In genomic region chr4:24799196-24799543, GRCh38 we compare ENCODE assay signal across 22 cellular contexts. TPM values are rescaled to one million over a fixed set of nuclear protein-coding genes. Genes with fewer than 3 reads are reported as not detected.
"Had no signal": no experiment of that assay in that cellular context is flagged by ENCODE, and none has a peak within 500 bp of the region (broad histone marks: within the 10 kb centered on the region; RNA-seq: fewer than 3 reads in every experiment).

No MANE protein-coding gene starts in this region.

- H3K4me3 ChIP-seq: hepatocyte had no signal

- H3K4me1 ChIP-seq: foreskin keratinocyte had no signal

- H3K27ac Mint-ChIP-seq: naive thymus-derived CD4-positive, alpha-beta T cell; stimulated activated memory B cell treated with anti-CD40 and anti-IgM and Interleukin-4, amounts not matched to agents 10 μg/mL and 1 μg/mL and 100 μg/mL, for 72 hours; type B pancreatic cell had no signal

- H3K36me3 Mint-ChIP-seq: stimulated activated memory B cell treated with anti-CD40 and anti-IgM and Interleukin-4, amounts not matched to agents 10 μg/mL and 1 μg/mL and 100 μg/mL, for 72 hours; type B pancreatic cell had no signal

- H3K4me3 Mint-ChIP-seq: central memory CD8-positive, alpha-beta T cell; naive thymus-derived CD4-positive, alpha-beta T cell; neural crest cell; stimulated activated memory B cell treated with anti-CD40 and anti-IgM and Interleukin-4, amounts not matched to agents 10 μg/mL and 1 μg/mL and 100 μg/mL, for 72 hours had no signal

- H3K9me3 ChIP-seq: psoas muscle, spleen, stomach had no signal

- DNase-seq: effector memory CD4-positive, alpha-beta T cell; foreskin keratinocyte; head of caudate nucleus; left colon; mesendoderm; naive thymus-derived CD4-positive, alpha-beta T cell; occipital lobe; retina; spleen; stimulated activated CD4-positive, alpha-beta T cell treated with anti-CD3 and anti-CD28 coated beads, Interleukin-15, amount 100 ng/mL, for 24 hours; stimulated activated CD4-positive, alpha-beta T cell treated with anti-CD3 and anti-CD28 coated beads, Interleukin-1b, Interleukin-23, amount 100 ng/mL, for 48 hours; stimulated activated CD4-positive, alpha-beta T cell treated with anti-CD3 and anti-CD28 coated beads, Interleukin-4, amount 100 ng/mL, for 24 hours; stomach; substantia nigra had no signal

- H3K9me3 Mint-ChIP-seq: central memory CD8-positive, alpha-beta T cell; neural crest cell; stimulated activated memory B cell treated with anti-CD40 and anti-IgM and Interleukin-4, amounts not matched to agents 10 μg/mL and 1 μg/mL and 100 μg/mL, for 72 hours; type B pancreatic cell had no signal

- ATAC-seq: left colon; naive thymus-derived CD4-positive, alpha-beta T cell; psoas muscle; sciatic nerve; stimulated activated memory B cell treated with anti-CD40 and anti-IgM and Interleukin-4, amounts not matched to agents 10 μg/mL and 1 μg/mL and 100 μg/mL, for 72 hours had no signal

- H3K36me3 ChIP-seq: spleen, stomach had no signal

- H3K27ac ChIP-seq: foreskin keratinocyte, hepatocyte, psoas muscle, spleen had no signal

- H3K4me1 Mint-ChIP-seq: central memory CD8-positive, alpha-beta T cell; stimulated activated memory B cell treated with anti-CD40 and anti-IgM and Interleukin-4, amounts not matched to agents 10 μg/mL and 1 μg/mL and 100 μg/mL, for 72 hours had no signal

RNA-seq across cellular contexts. Expression of gene SOD3, which starts 3.8 kb away (rescaled TPM):
- total RNA-seq: foreskin keratinocyte; mononuclear cell; naive thymus-derived CD4-positive, alpha-beta T cell; occipital lobe had no signal
